1 cellular context compared by ENCODE assay signal in genomic region chr3:171068658-171069057, GRCh38.
TF ChIP-seq lines count a peak whose summit lies in the region.

No MANE protein-coding gene starts in this region.

TF ChIP-seq in IMR-90, 13 proteins besides CTCF, POLR2A, EP300 and RAD21 (continued from another document):
- TF ChIP-seq MXI1 (IDR thresholded peaks at IDR 0.05; ENCODE audit: borderline replicate concordance, low read depth, low read length), result no peak
- no peak for TF ChIP-seq CHD1 (IDR thresholded peaks at IDR 0.05; ENCODE audit: low read depth, low read length)
- TF ChIP-seq, protein P1, sequence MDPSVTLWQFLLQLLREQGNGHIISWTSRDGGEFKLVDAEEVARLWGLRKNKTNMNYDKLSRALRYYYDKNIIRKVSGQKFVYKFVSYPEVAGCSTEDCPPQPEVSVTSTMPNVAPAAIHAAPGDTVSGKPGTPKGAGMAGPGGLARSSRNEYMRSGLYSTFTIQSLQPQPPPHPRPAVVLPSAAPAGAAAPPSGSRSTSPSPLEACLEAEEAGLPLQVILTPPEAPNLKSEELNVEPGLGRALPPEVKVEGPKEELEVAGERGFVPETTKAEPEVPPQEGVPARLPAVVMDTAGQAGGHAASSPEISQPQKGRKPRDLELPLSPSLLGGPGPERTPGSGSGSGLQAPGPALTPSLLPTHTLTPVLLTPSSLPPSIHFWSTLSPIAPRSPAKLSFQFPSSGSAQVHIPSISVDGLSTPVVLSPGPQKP (IDR thresholded peaks at IDR 0.05; ENCODE audit: borderline replicate concordance, low read depth, low read length), result no peak
- TF ChIP-seq MAFK (IDR thresholded peaks at IDR 0.05; ENCODE audit: low read depth, low read length), result no peak
- TF ChIP-seq FOS (IDR thresholded peaks at IDR 0.05; ENCODE audit: low read depth, low read length), result no peak
- TF ChIP-seq RFX5 (IDR thresholded peaks at IDR 0.05; ENCODE audit: low read depth, low read length), result no peak
- no peak for TF ChIP-seq BHLHE40 (IDR thresholded peaks at IDR 0.05; ENCODE audit: low read depth, low read length)
- no peak for TF ChIP-seq CEBPB (IDR thresholded peaks at IDR 0.05; ENCODE audit: low read depth, low read length)
- no peak for TF ChIP-seq NFE2L2 (IDR thresholded peaks at IDR 0.05; ENCODE audit: low read depth, low read length)
- no peak for TF ChIP-seq USF2 (IDR thresholded peaks at IDR 0.05; ENCODE audit: low read depth, low read length)
